ENCODE assay signal across 1 cellular context in the genomic region with DNA sequence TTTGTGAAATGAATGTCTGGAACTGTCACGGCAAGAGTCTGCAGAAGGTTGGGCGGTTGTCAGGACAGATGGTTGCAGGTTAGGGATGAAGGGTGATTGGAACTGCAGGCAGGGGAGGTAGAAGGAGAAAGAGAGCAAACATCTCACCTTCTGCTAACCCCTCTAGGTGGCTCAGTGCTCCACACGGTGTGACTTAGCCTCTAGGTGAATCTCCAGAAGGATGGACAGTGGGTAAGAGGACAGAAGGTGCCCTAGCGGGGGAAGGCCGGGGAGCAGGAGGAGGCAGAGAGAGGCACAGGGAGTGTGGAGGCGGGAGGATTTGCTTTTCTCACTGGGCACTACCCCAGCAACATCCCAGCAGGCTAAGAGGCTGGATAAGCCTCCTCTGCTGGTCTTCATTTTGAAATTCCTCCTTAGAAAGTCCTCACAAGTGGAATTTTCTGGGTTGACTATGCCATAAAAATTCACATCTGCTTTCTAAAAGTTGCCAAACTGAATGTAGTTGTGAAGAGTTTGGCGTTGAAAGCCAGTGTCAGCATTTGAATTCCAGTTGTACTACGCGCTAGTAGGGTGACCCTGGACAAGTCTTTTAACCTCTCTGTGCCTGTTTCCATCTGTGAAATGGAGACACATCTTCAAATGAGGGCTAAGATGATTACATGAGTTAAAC.
TF ChIP-seq lines count a peak whose summit lies in the region.

No MANE protein-coding gene starts in this region.

TF ChIP-seq in HCT116, 20 proteins besides CTCF, POLR2A, EP300 and RAD21 (continued from another document):
- no peak for TF ChIP-seq EGR1 (IDR thresholded peaks at IDR 0.05; ENCODE audit: low read depth)
- TF ChIP-seq, protein P1, sequence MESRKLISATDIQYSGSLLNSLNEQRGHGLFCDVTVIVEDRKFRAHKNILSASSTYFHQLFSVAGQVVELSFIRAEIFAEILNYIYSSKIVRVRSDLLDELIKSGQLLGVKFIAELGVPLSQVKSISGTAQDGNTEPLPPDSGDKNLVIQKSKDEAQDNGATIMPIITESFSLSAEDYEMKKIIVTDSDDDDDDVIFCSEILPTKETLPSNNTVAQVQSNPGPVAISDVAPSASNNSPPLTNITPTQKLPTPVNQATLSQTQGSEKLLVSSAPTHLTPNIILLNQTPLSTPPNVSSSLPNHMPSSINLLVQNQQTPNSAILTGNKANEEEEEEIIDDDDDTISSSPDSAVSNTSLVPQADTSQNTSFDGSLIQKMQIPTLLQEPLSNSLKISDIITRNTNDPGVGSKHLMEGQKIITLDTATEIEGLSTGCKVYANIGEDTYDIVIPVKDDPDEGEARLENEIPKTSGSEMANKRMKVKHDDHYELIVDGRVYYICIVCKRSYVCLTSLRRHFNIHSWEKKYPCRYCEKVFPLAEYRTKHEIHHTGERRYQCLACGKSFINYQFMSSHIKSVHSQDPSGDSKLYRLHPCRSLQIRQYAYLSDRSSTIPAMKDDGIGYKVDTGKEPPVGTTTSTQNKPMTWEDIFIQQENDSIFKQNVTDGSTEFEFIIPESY (IDR thresholded peaks at IDR 0.05; ENCODE audit: extremely low read depth, insufficient replicate concordance, low read length), result no peak
TF ChIP-seq in HCT116: peak in this region for 0.
